ENCODE assay signal across 8 cellular contexts in the genomic region with DNA sequence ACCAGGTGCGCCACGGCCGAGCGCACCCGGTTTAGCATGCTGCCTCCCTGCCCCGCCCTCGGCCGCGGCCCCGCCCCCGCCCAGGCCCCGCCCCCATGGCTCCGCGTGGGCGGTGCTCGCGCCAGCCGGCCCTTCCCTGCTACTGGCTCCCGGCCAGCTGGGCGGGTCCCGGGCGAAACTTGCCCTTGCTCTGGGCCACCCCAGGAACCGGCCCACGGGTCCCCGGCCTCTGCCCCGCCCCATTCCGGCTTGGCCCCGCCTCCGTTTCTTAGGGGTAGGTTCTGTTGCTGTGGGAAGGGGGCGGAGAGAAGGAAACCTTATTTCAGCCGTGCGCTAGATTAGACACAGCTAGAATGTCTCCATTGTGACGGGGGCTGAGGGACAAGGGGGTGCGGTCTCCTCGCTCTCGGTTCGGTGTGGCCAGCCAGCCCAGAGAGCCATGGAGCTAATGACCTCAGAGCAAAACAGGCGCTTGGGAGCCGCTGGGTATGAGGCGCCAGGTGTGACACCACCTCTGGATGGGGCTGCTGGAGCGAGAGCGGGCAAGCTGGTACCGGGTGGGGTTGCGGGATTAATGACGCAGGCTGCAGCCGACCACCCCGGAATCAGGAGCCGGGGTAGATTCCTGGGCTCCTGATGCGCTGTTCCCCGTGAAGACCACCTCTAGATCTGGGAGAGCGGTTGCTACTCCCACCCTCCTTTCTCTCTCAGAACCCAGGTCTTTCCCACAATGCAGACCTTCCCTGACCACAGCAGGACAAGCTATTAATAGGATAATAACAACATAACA. TPM values are rescaled to one million over a fixed set of nuclear protein-coding genes. Genes with fewer than 3 reads are reported as not detected.
DNase-seq lines count a peak whose midpoint lies in the region; ATAC-seq and TF ChIP-seq lines count a peak whose summit lies in the region.

A gene with protein sequence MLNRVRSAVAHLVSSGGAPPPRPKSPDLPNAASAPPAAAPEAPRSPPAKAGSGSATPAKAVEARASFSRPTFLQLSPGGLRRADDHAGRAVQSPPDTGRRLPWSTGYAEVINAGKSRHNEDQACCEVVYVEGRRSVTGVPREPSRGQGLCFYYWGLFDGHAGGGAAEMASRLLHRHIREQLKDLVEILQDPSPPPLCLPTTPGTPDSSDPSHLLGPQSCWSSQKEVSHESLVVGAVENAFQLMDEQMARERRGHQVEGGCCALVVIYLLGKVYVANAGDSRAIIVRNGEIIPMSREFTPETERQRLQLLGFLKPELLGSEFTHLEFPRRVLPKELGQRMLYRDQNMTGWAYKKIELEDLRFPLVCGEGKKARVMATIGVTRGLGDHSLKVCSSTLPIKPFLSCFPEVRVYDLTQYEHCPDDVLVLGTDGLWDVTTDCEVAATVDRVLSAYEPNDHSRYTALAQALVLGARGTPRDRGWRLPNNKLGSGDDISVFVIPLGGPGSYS (minus strand): TSS at position 69 of the 790 bp plus-strand sequence. CDS start 31 bp downstream, at position 38.

- H3K4me1 Mint-ChIP-seq in T-cell (peaks cover 19 to 31% (median 20%) of the 10 kb centered on the region in 3 donors), progenitor cell of endocrine pancreas (ENCODE audit: low read depth) (peaks cover 8% of the 10 kb centered on the region), type B pancreatic cell (ENCODE audit: unreplicated experiment) (peaks cover 10% of the 10 kb centered on the region)

- H3K9me3 ChIP-seq in adrenal gland (replicated peaks in 1 of 3) = no peaks in the 10 kb centered on the region
- no peaks in the 10 kb centered on the region for H3K9me3 ChIP-seq in left ventricle myocardium inferior (replicated peaks)

- peaks cover 6 to 11% of the 10 kb centered on the region in 2 donors for H3K27me3 Mint-ChIP-seq in T-cell
- H3K27me3 Mint-ChIP-seq in progenitor cell of endocrine pancreas = peaks cover 73% of the 10 kb centered on the region
- peaks cover 57% of the 10 kb centered on the region for H3K27me3 Mint-ChIP-seq in type B pancreatic cell

- peak; percentile 77 for ATAC-seq in HG02623 (IDR thresholded peaks at IDR 0.05; ENCODE audit: unreplicated experiment)
- ATAC-seq in T-cell (replicated peaks in 1 of 4) = peak; percentile 83 to 85 (median 84)

- H3K4me3 ChIP-seq in GM12875 (ENCODE audit: low read depth, low read length) = peak within 1 kb of the TSS; percentile 62
- H3K4me3 ChIP-seq in adrenal gland = peak within 1 kb of the TSS in 2 of 4 donors; percentile 34 to 68
- H3K4me3 ChIP-seq in left ventricle myocardium inferior = peak within 1 kb of the TSS; percentile 84

- intact Hi-C loops in adrenal gland (cut with DNase I) = loop anchor here in 1 of 2 donors (10.0 kb wide), 1 partner anchor 329 kb away; no protein-coding TSS in a partner anchor
- intact Hi-C loops in left ventricle myocardium inferior (cut with micrococcal nuclease) = loop anchor here (5.0 kb wide), 1 partner anchor 87 kb away; no protein-coding TSS in a partner anchor

- POLR2A ChIA-PET in T-cell (lab: Charles Lee) = interaction anchor here (0.6 to 1.3 kb wide), 4 partner anchors 11 to 402 kb away, joined by 3 to 4 read pairs (median 3); no protein-coding TSS in a partner anchor

- H3K27ac Mint-ChIP-seq in T-cell (peak within 1 kb of the TSS in 1 of 2 donors; percentile 34), progenitor cell of endocrine pancreas (peak within 1 kb of the TSS; percentile 73), type B pancreatic cell (peak within 1 kb of the TSS; percentile 79)

- H3K4me3 Mint-ChIP-seq in T-cell = peak within 1 kb of the TSS; percentile 84 to 87 (median 86)
- peak within 1 kb of the TSS; percentile 77 for H3K4me3 Mint-ChIP-seq in progenitor cell of endocrine pancreas (ENCODE audit: low read depth)
- peak within 1 kb of the TSS; percentile 91 for H3K4me3 Mint-ChIP-seq in type B pancreatic cell

- TF ChIP-seq CTCF in GM12875 (IDR thresholded peaks at IDR 0.05; ENCODE audit: borderline replicate concordance, insufficient read depth, low read depth, low read length) = no peak
- peak in 1 of 6 experiments; percentile 4 for TF ChIP-seq CTCF in adrenal gland (IDR thresholded peaks at IDR 0.05)
- no peak for TF ChIP-seq CTCF in left ventricle myocardium inferior (IDR thresholded peaks at IDR 0.05; ENCODE audit: borderline replicate concordance)
- TF ChIP-seq CTCF in progenitor cell of endocrine pancreas (IDR thresholded peaks at IDR 0.05; ENCODE audit: unreplicated experiment) = no peak
- TF ChIP-seq CTCF in type B pancreatic cell (conservative IDR thresholded peaks at IDR 0.05) = no peak

- H3K36me3 ChIP-seq in adrenal gland (replicated peaks in 1 of 2) (no peaks in the 10 kb centered on the region), left ventricle myocardium inferior (no peaks in the 10 kb centered on the region)

- 0 to 1% (median 0%) methylated on average over 14 to 51 of the region's 51 CpGs for WGBS in adrenal gland, 4 donors

- H3K27ac ChIP-seq in adrenal gland (peak within 1 kb of the TSS in 3 of 5 donors; percentile 35 to 70 (median 49)), left ventricle myocardium inferior (replicated peaks) (peak within 1 kb of the TSS; percentile 83)

- no peaks in the 10 kb centered on the region for H3K36me3 Mint-ChIP-seq in T-cell
- H3K36me3 Mint-ChIP-seq in progenitor cell of endocrine pancreas (ENCODE audit: insufficient read depth) = no peaks in the 10 kb centered on the region
- no peaks in the 10 kb centered on the region for H3K36me3 Mint-ChIP-seq in type B pancreatic cell

- no peaks in the 10 kb centered on the region for H3K27me3 ChIP-seq in adrenal gland
- H3K27me3 ChIP-seq in left ventricle myocardium inferior (ENCODE audit: low read depth) = peaks cover 16% of the 10 kb centered on the region

- CTCF ChIA-PET in T-cell (lab: Charles Lee) = interaction anchor here (0.6 to 3.2 kb wide), 30 partner anchors 8 to 1232 kb away, joined by 3 to 22 read pairs (median 4); partner anchors contain the start of genes LRIG2 (in 2 of the 2), MOV10 (in 2 of the 2), CAPZA1 (in 1 of the 2) and HIPK1 (in 1 of the 2)

- DNase-seq in NCI-H1048 (lab: John Stamatoyannopoulos, UW) (peak; percentile 77), T-cell (peak; percentile 72 to 98 (median 87)), adrenal gland (peak; percentile 97 to 99 (median 99)), left ventricle myocardium inferior (peak; percentile 99), progenitor cell of endocrine pancreas (ENCODE audit: low spot score, unreplicated experiment) (peak; percentile 95), type B pancreatic cell (ENCODE audit: extremely low spot score, unreplicated experiment) (peak; percentile 98)

- no peaks in the 10 kb centered on the region for H3K9me3 Mint-ChIP-seq in T-cell
- H3K9me3 Mint-ChIP-seq in progenitor cell of endocrine pancreas (ENCODE audit: low read depth) = no peaks in the 10 kb centered on the region
- H3K9me3 Mint-ChIP-seq in type B pancreatic cell = no peaks in the 10 kb centered on the region

- H3K4me1 ChIP-seq in adrenal gland (replicated peaks in 1 of 2) (peaks cover 19 to 24% of the 10 kb centered on the region in 2 donors), left ventricle myocardium inferior (peaks cover 32% of the 10 kb centered on the region)

- TF ChIP-seq POLR2A in adrenal gland (IDR thresholded peaks at IDR 0.05) = peak; percentile 44 to 61

RNA-seq across cellular contexts. Expression of the gene that starts here (rescaled TPM):
- total RNA-seq in T-cell (under 1 TPM; 0.15 to 0.77 (median 0.38) TPM), adrenal gland (1 to 10 TPM in 3 of 8 donors, under 1 TPM in 4, not detected in 1; 0.31 to 4.7 (median 0.61) TPM), left ventricle myocardium inferior (5.4 TPM), progenitor cell of endocrine pancreas (0.43 and 0.71 TPM in 2 replicates), type B pancreatic cell (ENCODE audit: low replicate concordance) (2.5 and 2.6 TPM in 2 replicates)
- 1 to 10 TPM; 1.7 to 5.1 (median 2.7) TPM for polyA plus RNA-seq in adrenal gland

Comparison
In these comparisons a context has a peak if more than half of its experiments do, and no peak if none do; other contexts are left out.
1. Peak in DNase-seq and ATAC-seq in T-cell; RNA of the gene not detected or under 1 TPM.
2. Peak in DNase-seq in progenitor cell of endocrine pancreas; RNA of the gene not detected or under 1 TPM.